ENCODE assay signal across 8 cellular contexts in the genomic region with DNA sequence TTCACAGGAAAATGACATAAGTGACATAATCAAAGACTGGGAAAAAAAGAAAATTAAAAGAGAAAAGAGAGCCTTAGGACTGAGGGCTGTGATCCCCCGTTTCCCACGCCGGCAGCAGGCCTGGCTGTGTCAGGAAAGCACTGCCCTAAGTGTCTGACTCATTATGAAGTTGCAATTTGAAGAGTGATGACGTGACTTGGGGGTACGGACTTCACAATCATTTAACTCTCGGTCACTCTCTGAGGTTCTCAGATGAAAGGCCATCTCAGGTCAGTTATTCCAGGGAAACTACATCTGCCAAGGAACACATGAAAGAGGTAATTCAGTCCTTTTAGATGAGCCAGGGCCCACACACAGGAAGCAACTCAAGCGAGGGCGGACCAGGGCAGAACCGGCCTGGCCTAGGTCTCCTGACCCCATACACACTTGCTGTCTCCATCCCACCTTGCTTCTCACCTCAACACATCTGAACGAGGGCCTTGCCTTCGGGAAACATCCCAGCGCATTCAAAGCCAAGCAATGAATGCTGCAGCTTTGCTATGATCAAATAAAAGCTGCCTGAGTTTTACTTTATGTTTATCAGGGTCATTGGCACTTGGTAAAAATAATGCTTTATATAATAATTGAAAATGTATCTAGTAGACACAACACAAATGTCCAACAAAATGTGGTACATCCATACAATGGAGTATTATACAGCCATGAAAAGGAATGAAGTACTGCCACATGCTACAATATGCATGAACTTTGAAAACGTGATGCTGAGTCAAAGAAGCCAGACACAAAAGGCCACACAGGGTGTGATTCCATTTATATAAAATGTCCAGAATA. TPM values are rescaled to one million over a fixed set of nuclear protein-coding genes. Genes with fewer than 3 reads are reported as not detected.
A peak's percentile ranks its signal among the peaks of the same experiment; 100 is the strongest.
DNase-seq lines count a peak whose midpoint lies in the region; ATAC-seq and TF ChIP-seq lines count a peak whose summit lies in the region.

No MANE protein-coding gene starts in this region.

- no peaks in the 10 kb centered on the region; the same call in none of the 2 replicates for H3K79me2 ChIP-seq in H9 (ENCODE audit: insufficient read depth, low read length)

- H3K9me3 Mint-ChIP-seq in T-cell (no peaks in the 10 kb centered on the region), H9 (peaks cover 6 to 10% of the 10 kb centered on the region in 2 experiments; a peak in 4 of 5 replicates)

- H3K4me3 Mint-ChIP-seq in T-cell = peak overlapping the region in 2 of 3 donors; percentile 22 to 46
- no peak overlapping the region; a peak in 1 of 5 replicates for H3K4me3 Mint-ChIP-seq in H9

- H3K79me1 ChIP-seq in H9 (ENCODE audit: insufficient read depth, low read depth, low read length, poor library complexity, severe bottlenecking) = no peaks in the 10 kb centered on the region

- no peak overlapping the region for H3K4ac ChIP-seq in H9 (ENCODE audit: low read depth, low read length)

- peaks cover 5% of the 10 kb centered on the region; the same call in 1 of the 2 replicates for H3K4me1 ChIP-seq in H9 (ENCODE audit: insufficient read depth, low read length)

- no peaks in the 10 kb centered on the region for H4K20me1 ChIP-seq in H9 (ENCODE audit: control insufficient read depth, insufficient read depth, insufficient read length)

- H2BK15ac ChIP-seq in H9 (ENCODE audit: low read depth, low read length) = no peak overlapping the region

- no peak overlapping the region for H2BK12ac ChIP-seq in H9 (ENCODE audit: insufficient read length, low read depth, low read length)

- no peak overlapping the region for H3K9ac ChIP-seq in H9 (ENCODE audit: extremely low read depth, insufficient read length, low read length)

- no peak for TF ChIP-seq CTCF in H9 (conservative IDR thresholded peaks at IDR 0.05)

- H4K8ac ChIP-seq in H9 (replicated peaks; ENCODE audit: insufficient read length, low read depth, low read length) = no peak overlapping the region

- H2BK120ac ChIP-seq in H9 (ENCODE audit: low read depth, low read length, poor library complexity, severe bottlenecking) = no peak overlapping the region

- H3K14ac ChIP-seq in H9 (ENCODE audit: insufficient read depth, low read length) = no peak overlapping the region

- peaks cover 8% of the 10 kb centered on the region for H3K36me3 Mint-ChIP-seq in T-cell
- H3K36me3 Mint-ChIP-seq in H9 (ENCODE audit: insufficient read depth in 1 of 3, low read depth in 3 of 3) = peaks cover 24 to 39% (median 36%) of the 10 kb centered on the region in 3 experiments

- H3K23me2 ChIP-seq in H9 (ENCODE audit: insufficient read length, low read depth, low read length, poor library complexity, severe bottlenecking) = peaks cover 13% of the 10 kb centered on the region

- no peak overlapping the region for H4K91ac ChIP-seq in H9 (ENCODE audit: insufficient read length, low read depth, low read length)

- H3K23ac ChIP-seq in H9 (ENCODE audit: insufficient read length, low read depth, low read length) = no peak overlapping the region

- POLR2A ChIA-PET in T-cell (lab: Charles Lee) = no interaction called here

- H3K27ac ChIP-seq in H9 (ENCODE audit: insufficient read length, low read depth, low read length) = no peak overlapping the region

- no peak overlapping the region for H3K18ac ChIP-seq in H9 (ENCODE audit: insufficient read length, low read depth, low read length)

- no peaks in the 10 kb centered on the region for H3K27me3 ChIP-seq in H9 (ENCODE audit: insufficient read depth, low read length)

- no peak for DNase-seq in T-cell
- DNase-seq in fibroblast of peridontal ligament (ENCODE audit: extremely low read depth) = peak; percentile 99
- peak; percentile 97 for DNase-seq in pulmonary artery endothelial cell (ENCODE audit: low read depth, low spot score)
- DNase-seq in stimulated activated CD4-positive, alpha-beta T cell treated with anti-CD3 and anti-CD28 coated beads, Interleukin-12 subunit alpha, Interleukin-12 subunit beta, amount 100 ng/mL, for 4 hours = no peak
- DNase-seq in H9 = no peak

- H3K4me2 ChIP-seq in H9 (ENCODE audit: insufficient read depth, insufficient read length, low read length) = no peak overlapping the region

- H3K9me3 ChIP-seq in H9 (ENCODE audit: control insufficient read depth, low read depth, low read length) = no peaks in the 10 kb centered on the region

- no peaks in the 10 kb centered on the region for H3K27me3 Mint-ChIP-seq in T-cell
- peaks cover 6% of the 10 kb centered on the region for H3K27me3 Mint-ChIP-seq in H9 (ENCODE audit: low read depth)

- no peak overlapping the region for H4K5ac ChIP-seq in H9 (ENCODE audit: insufficient read length, low read depth, low read length)

- H2BK5ac ChIP-seq in H9 (ENCODE audit: insufficient read length, low read length) = no peak overlapping the region

- peak overlapping the region; percentile 2 to 45 for H3K27ac Mint-ChIP-seq in T-cell
- 0 out of 7 replicates have a peak overlapping the region, but pooled peaks of 1 of the 3 experiments have one; percentile 40 for H3K27ac Mint-ChIP-seq in H9

- H3K56ac ChIP-seq in H9 (ENCODE audit: insufficient read length, low read depth, low read length) = no peak overlapping the region

- no peak overlapping the region for H3T11ph ChIP-seq in H9 (ENCODE audit: low read length)

- H2BK20ac ChIP-seq in H9 (ENCODE audit: low read depth, low read length, poor library complexity, severe bottlenecking) = no peak overlapping the region

- no peak overlapping the region for H2AK5ac ChIP-seq in H9 (ENCODE audit: insufficient read length, low read length)

- no CpG with 5 or more reads among the region's 13 CpGs for WGBS in H9 (ENCODE audit: extremely low coverage, insufficient read length, low lambda C conversion rate)

- H3K4me1 Mint-ChIP-seq in T-cell (peaks cover 42 to 54% (median 45%) of the 10 kb centered on the region in 3 donors), H9 (peaks cover 32 to 37% of the 10 kb centered on the region in 2 experiments)

- H2AFZ ChIP-seq in H9 (ENCODE audit: low read length) = no peak overlapping the region

- CTCF ChIA-PET in T-cell (lab: Charles Lee) = no interaction called here

- ATAC-seq in GM19351 (IDR thresholded peaks at IDR 0.05; ENCODE audit: unreplicated experiment) (peak; percentile 30), T-cell (replicated peaks in 1 of 4) (no peak), HG02588 (IDR thresholded peaks at IDR 0.05; ENCODE audit: unreplicated experiment) (no peak), HG03342 (IDR thresholded peaks at IDR 0.05; ENCODE audit: unreplicated experiment) (no peak)

RNA-seq across cellular contexts. Expression of gene SSH1, which starts 2.7 kb away (rescaled TPM):
- total RNA-seq in T-cell (10 to 100 TPM; 21.8 to 40.1 (median 35.0) TPM), pulmonary artery endothelial cell (14.4 and 26.1 TPM in 2 replicates), H9 (2021) (21.8 and 24.0 TPM in 2 replicates)

RNA-seq across cellular contexts. Expression of gene DAO, which starts 25.2 kb away (rescaled TPM):
- not detected for total RNA-seq in T-cell
- total RNA-seq in pulmonary artery endothelial cell = not detected in 2 replicates
- not detected in 2 replicates for total RNA-seq in H9 (2021)

Comparison
In these comparisons a context has a peak if more than half of its experiments do, and no peak if none do; other contexts are left out.
1. DNase-seq: peak in fibroblast of peridontal ligament (single experiment) and pulmonary artery endothelial cell (single experiment); none in T-cell (0 of 34), stimulated activated CD4-positive, alpha-beta T cell treated with anti-CD3 and anti-CD28 coated beads, Interleukin-12 subunit alpha, Interleukin-12 subunit beta, amount 100 ng/mL, for 4 hours (single experiment) and H9 (single experiment).
2. H3K4me3 Mint-ChIP-seq: peak in T-cell (2 of 3); none in H9 (0 of 2).